ENCODE assay signal across 3 cellular contexts in the genomic region with DNA sequence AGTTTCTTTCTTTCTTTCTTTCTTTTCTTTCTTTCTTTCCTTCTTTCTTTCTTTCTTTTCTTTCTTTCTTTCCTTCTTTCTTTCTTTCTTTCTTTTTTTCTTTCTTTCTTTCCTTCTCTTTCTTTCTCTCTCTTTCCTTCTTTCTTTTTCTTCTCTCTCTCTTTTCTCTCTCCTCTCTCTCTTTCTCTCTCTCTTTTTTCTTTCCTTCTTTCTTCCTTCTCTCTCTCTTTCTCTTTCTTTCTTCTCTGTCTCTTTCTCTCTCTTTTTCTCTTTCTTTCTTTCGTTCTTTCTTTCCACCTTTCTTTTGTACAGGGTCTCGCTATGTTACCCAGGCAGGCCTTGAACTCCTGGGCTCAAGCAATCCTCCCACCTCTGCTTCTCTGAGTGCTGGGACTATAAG.
A peak's percentile ranks its signal among the peaks of the same experiment; 100 is the strongest.
TF ChIP-seq lines count a peak whose summit lies in the region.
"Not testable (repeated sequence)": the region's sequence is repeated elsewhere in the genome, so short reads cannot be mapped to it uniquely, and the experiment has no call there.

No MANE protein-coding gene starts in this region.

TF ChIP-seq in HEK293, 187 proteins besides CTCF, POLR2A, EP300 and RAD21:
- peak; percentile 81 for TF ChIP-seq ZNF596 (tag by site-specific recombination; IDR thresholded peaks at IDR 0.05)
- TF ChIP-seq ZNF366 (tag by site-specific recombination; conservative IDR thresholded peaks at IDR 0.05) = peak; percentile 61

TF ChIP-seq in K562, 482 proteins besides CTCF, POLR2A, EP300 and RAD21:
- TF ChIP-seq, protein P1, sequence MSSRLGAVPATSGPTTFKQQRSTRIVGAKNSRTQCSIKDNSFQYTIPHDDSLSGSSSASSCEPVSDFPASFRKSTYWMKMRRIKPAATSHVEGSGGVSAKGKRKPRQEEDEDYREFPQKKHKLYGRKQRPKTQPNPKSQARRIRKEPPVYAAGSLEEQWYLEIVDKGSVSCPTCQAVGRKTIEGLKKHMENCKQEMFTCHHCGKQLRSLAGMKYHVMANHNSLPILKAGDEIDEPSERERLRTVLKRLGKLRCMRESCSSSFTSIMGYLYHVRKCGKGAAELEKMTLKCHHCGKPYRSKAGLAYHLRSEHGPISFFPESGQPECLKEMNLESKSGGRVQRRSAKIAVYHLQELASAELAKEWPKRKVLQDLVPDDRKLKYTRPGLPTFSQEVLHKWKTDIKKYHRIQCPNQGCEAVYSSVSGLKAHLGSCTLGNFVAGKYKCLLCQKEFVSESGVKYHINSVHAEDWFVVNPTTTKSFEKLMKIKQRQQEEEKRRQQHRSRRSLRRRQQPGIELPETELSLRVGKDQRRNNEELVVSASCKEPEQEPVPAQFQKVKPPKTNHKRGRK (tag; IDR thresholded peaks at IDR 0.05) = peak; percentile 68

TF ChIP-seq in HepG2, 621 proteins besides CTCF, POLR2A, EP300 and RAD21:
- 0 out of 2 replicates have a peak, but pooled peaks have one; percentile 22 for TF ChIP-seq FOXP1 (IDR thresholded peaks at IDR 0.05)
- not testable (repeated sequence) for TF ChIP-seq FOXP1 (CRISPR knock-in tag; IDR thresholded peaks at IDR 0.05)
